Comparison of ENCODE assay signal across 8 cellular contexts in the genomic region with DNA sequence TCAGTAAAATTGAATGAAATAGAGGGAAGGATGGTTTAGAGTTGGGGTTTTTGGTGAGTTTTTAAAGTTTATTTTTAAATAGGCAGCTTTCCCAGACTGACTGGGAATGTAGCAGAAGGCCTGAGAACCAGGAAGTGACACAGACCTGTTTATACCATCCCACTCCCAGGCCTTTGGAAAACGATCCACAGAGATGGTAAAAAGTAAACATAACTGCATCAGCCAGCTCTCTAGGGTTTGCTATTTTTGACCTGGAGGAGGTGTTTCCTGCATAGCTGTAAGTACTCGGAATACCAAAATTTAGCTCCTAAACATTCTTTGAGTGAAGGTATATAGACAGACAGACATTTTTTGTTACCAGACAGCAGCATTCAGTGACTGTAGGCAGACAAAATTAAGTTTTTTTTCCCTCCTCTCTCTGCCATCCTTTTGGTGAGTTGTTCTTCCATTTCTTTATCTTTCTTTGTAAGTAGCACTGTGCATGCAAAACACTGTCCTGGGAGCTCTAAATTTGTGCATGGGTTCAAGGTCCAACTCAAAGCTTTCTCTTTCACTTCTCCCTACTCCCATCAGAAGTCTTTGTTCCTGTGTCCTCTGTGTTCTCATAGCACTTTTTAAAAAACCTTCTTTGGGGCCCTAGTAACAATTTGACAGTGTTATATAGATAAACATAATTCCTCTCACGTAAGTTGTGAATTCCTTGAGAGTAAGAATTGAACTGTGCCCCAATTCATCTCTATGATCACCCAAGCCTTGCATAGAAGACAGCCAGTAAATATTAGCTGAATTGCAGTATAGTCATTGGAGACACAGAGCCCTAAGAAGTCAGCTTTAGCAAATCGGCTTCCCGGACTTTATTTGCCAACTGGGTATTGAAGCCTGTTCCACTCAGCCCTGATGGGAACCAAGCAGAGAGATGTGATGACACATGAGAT.
DNase-seq lines count a peak whose midpoint lies in the region; ATAC-seq and TF ChIP-seq lines count a peak whose summit lies in the region.

No MANE protein-coding gene starts in this region.

- no peaks in the 10 kb centered on the region for H3K27me3 ChIP-seq in ACC112 (ENCODE audit: insufficient read depth, low read length)
- H3K27me3 ChIP-seq in mucosa of rectum (ENCODE audit: control insufficient read depth in 2 of 2, insufficient read depth in 2 of 2, low read length in 2 of 2) = no peaks in the 10 kb centered on the region

- H3K9me3 ChIP-seq in mucosa of rectum (ENCODE audit: control insufficient read depth in 2 of 2, low read length in 2 of 2) = no peaks in the 10 kb centered on the region

- peak overlapping the region; percentile 41 for H2AFZ ChIP-seq in ACC112 (ENCODE audit: low read length, unreplicated experiment)

- H3K27ac ChIP-seq in ACC112 (ENCODE audit: low read depth, low read length) (peak overlapping the region; percentile 67), mucosa of rectum (ENCODE audit: low read depth in 2 of 2, low read length in 2 of 2) (peak overlapping the region; percentile 82 to 86)

- no peak for TF ChIP-seq CTCF in cardiac fibroblast (IDR thresholded peaks at IDR 0.05; ENCODE audit: low read depth, low read length)

- H3K4me1 ChIP-seq in ACC112 (ENCODE audit: control insufficient read depth, insufficient read depth, low read length, unreplicated experiment) = peaks cover 57% of the 10 kb centered on the region
- peaks cover 78 to 80% of the 10 kb centered on the region in 2 donors for H3K4me1 ChIP-seq in mucosa of rectum (ENCODE audit: control insufficient read depth in 2 of 2, insufficient read depth in 2 of 2, low read length in 2 of 2)

- H3K36me3 ChIP-seq in ACC112 (ENCODE audit: insufficient read depth, low read length) = no peaks in the 10 kb centered on the region
- H3K36me3 ChIP-seq in mucosa of rectum (ENCODE audit: control insufficient read depth in 2 of 2, insufficient read depth in 2 of 2, low read length in 2 of 2) = no peaks in the 10 kb centered on the region

- DNase-seq in NCI-H146 treated with DMSO at 0.1 percent for 48 hours (lab: John Stamatoyannopoulos, UW; ENCODE audit: unreplicated experiment) (peak; percentile 8), cardiac fibroblast (ENCODE audit: low read depth in 2 of 2) (peak; percentile 63 to 69), SIG-M5 (lab: John Stamatoyannopoulos, UW) (no peak), T1000 (lab: John Stamatoyannopoulos, UW) (no peak)

- peak overlapping the region; percentile 47 to 52 for H3K9ac ChIP-seq in mucosa of rectum (ENCODE audit: low read depth in 1 of 2, low read length in 2 of 2)

- H3K4me3 ChIP-seq in ACC112 (ENCODE audit: low read depth, low read length) (peak overlapping the region; percentile 39), cardiac fibroblast (replicated peaks in 1 of 2; ENCODE audit: low read depth in 2 of 2, low read length in 2 of 2) (no peak overlapping the region), mucosa of rectum (ENCODE audit: low read length in 2 of 2) (peak overlapping the region; percentile 31 to 57)

- ATAC-seq in GM18907 (IDR thresholded peaks at IDR 0.05; ENCODE audit: unreplicated experiment) (peak; percentile 62), HG02884 (IDR thresholded peaks at IDR 0.05; ENCODE audit: unreplicated experiment) (no peak)

- H3K79me2 ChIP-seq in ACC112 (ENCODE audit: control insufficient read depth, insufficient read depth, low read length, unreplicated experiment) = peaks cover 56% of the 10 kb centered on the region

Comparison
In these comparisons a context has a peak if more than half of its experiments do, and no peak if none do; other contexts are left out.
1. H3K4me3 ChIP-seq: peak in ACC112 (single experiment) and mucosa of rectum (2 of 2); none in cardiac fibroblast (0 of 2).
2. DNase-seq: peak in NCI-H146 treated with DMSO at 0.1 percent for 48 hours (single experiment) and cardiac fibroblast (2 of 2); none in SIG-M5 (single experiment) and T1000 (single experiment).